Comparison of ENCODE assay signal across 24 cellular contexts in genomic region chr11:116330439-116331185, GRCh38.
DNase-seq lines count a peak whose midpoint lies in the region; ATAC-seq and TF ChIP-seq lines count a peak whose summit lies in the region.
"Had no signal": no experiment of that assay in that cellular context is flagged by ENCODE, and none has a peak within 500 bp of the region (broad histone marks: within the 10 kb centered on the region; RNA-seq: fewer than 3 reads in every experiment).

No MANE protein-coding gene starts in this region.

- H3K9me3 Mint-ChIP-seq in type B pancreatic cell = no peaks in the 10 kb centered on the region
- H3K9me3 Mint-ChIP-seq in effector memory CD8-positive, alpha-beta T cell = peaks cover 0 to 1% of the 10 kb centered on the region in 2 donors
- H3K9me3 Mint-ChIP-seq: CD8-positive, alpha-beta T cell had no signal

- H3K36me3 Mint-ChIP-seq in type B pancreatic cell = no peaks in the 10 kb centered on the region
- no peaks in the 10 kb centered on the region for H3K36me3 Mint-ChIP-seq in effector memory CD8-positive, alpha-beta T cell (ENCODE audit: insufficient read depth)
- H3K36me3 Mint-ChIP-seq: CD8-positive, alpha-beta T cell had no signal

- CTCF ChIA-PET in RWPE1 (lab: Yijun Ruan, JAX) = no interaction called here

- H3K4me3 Mint-ChIP-seq in type B pancreatic cell = no peak overlapping the region
- H3K4me3 Mint-ChIP-seq in effector memory CD8-positive, alpha-beta T cell = no peak overlapping the region
- H3K4me3 Mint-ChIP-seq: B cell; CD8-positive, alpha-beta T cell; GM23338; HFFc6 had no signal

- TF ChIP-seq CTCF in type B pancreatic cell (conservative IDR thresholded peaks at IDR 0.05) (no peak), RWPE1 (conservative IDR thresholded peaks at IDR 0.05; ENCODE audit: low read depth) (no peak)

- POLR2A ChIA-PET in RWPE1 (lab: Yijun Ruan, JAX; ENCODE audit: low non-redundant PET) = no interaction called here

- intact Hi-C loops in Right ventricle myocardium inferior (cut with DNase I) (no loop called here), cardiac septum (cut with DNase I) (no loop called here)

- H3K27ac ChIP-seq in RWPE1 = no peak overlapping the region
- H3K27ac ChIP-seq: 22Rv1, C4-2B, SJSA1 had no signal

- peaks cover 10% of the 10 kb centered on the region for H3K27me3 Mint-ChIP-seq in type B pancreatic cell
- peaks cover 15 to 37% of the 10 kb centered on the region in 2 donors for H3K27me3 Mint-ChIP-seq in effector memory CD8-positive, alpha-beta T cell

- no peak for DNase-seq in Right ventricle myocardium inferior (ENCODE audit: missing footprints)
- DNase-seq in cardiac septum (ENCODE audit: low spot score) = no peak
- peak; percentile 42 for DNase-seq in islet precursor cell
- DNase-seq in type B pancreatic cell (ENCODE audit: extremely low spot score, unreplicated experiment) = peak; percentile 53
- no peak for DNase-seq in RWPE1 (ENCODE audit: low spot score)
- no peak for DNase-seq in stimulated activated CD4-positive, alpha-beta T cell treated with anti-CD3 and anti-CD28 coated beads, Interleukin-12 subunit alpha, Interleukin-12 subunit beta, amount 100 ng/mL, for 4 hours
- DNase-seq in effector memory CD8-positive, alpha-beta T cell = no peak
- DNase-seq: CD8-positive, alpha-beta T cell; DMS79; EL; GDM1; HFFc6; KBM-7; MG63; NCI-H1694; NCI-H2029 treated with DMSO at 0.1 percent for 48 hours; NCI-H510A; NCI-H69 had no signal

- H3K27ac Mint-ChIP-seq in type B pancreatic cell = no peak overlapping the region
- no peak overlapping the region for H3K27ac Mint-ChIP-seq in effector memory CD8-positive, alpha-beta T cell
- H3K27ac Mint-ChIP-seq: B cell; CD8-positive, alpha-beta T cell; GM23338; HFFc6 had no signal

- ATAC-seq in Right ventricle myocardium inferior = peak; percentile 62
- ATAC-seq in effector memory CD8-positive, alpha-beta T cell (replicated peaks) = no peak
- ATAC-seq: CD8-positive, alpha-beta T cell; GM12878; GM23338 had no signal

- peaks cover 6% of the 10 kb centered on the region for H3K4me1 Mint-ChIP-seq in type B pancreatic cell (ENCODE audit: unreplicated experiment)
- H3K4me1 Mint-ChIP-seq in effector memory CD8-positive, alpha-beta T cell (ENCODE audit: low read depth in 2 of 2) = no peaks in the 10 kb centered on the region
- H3K4me1 Mint-ChIP-seq: B cell had no signal

Comparison
In these comparisons a context has a peak if more than half of its experiments do, and no peak if none do; other contexts are left out.
1. DNase-seq: peak in islet precursor cell (single experiment) and type B pancreatic cell (single experiment); none in Right ventricle myocardium inferior (single experiment), cardiac septum (single experiment), RWPE1 (single experiment), stimulated activated CD4-positive, alpha-beta T cell treated with anti-CD3 and anti-CD28 coated beads, Interleukin-12 subunit alpha, Interleukin-12 subunit beta, amount 100 ng/mL, for 4 hours (single experiment) and effector memory CD8-positive, alpha-beta T cell (0 of 3).